27 cellular contexts compared by ENCODE assay signal in genomic region chr15:62727501-62727900, GRCh38.
"Had no signal": no experiment of that assay in that cellular context is flagged by ENCODE, and none has a peak within 500 bp of the region (broad histone marks: within the 10 kb centered on the region; RNA-seq: fewer than 3 reads in every experiment).

No MANE protein-coding gene starts in this region.

- H3K27me3 ChIP-seq: esophagus muscularis mucosa, foreskin keratinocyte, gastroesophageal sphincter, heart right ventricle, left lung, neural progenitor cell, suprapubic skin, transverse colon, upper lobe of right lung, vagina had no signal

- H3K9me3 ChIP-seq: esophagus muscularis mucosa, gastroesophageal sphincter, left lung, suprapubic skin, transverse colon, upper lobe of right lung, vagina had no signal

- H3K36me3 ChIP-seq: left lung, upper lobe of right lung, vagina had no signal

- ATAC-seq: foreskin keratinocyte; gastroesophageal sphincter; heart right ventricle; left cardiac atrium; left lung; naive thymus-derived CD4-positive, alpha-beta T cell; sciatic nerve; stimulated activated naive CD8-positive, alpha-beta T cell treated with anti-CD3 and anti-CD28 coated beads, Interleukin-15, amount 100 ng/mL, for 72 hours; upper lobe of right lung had no signal

- H2AFZ ChIP-seq: neural progenitor cell, parathyroid adenoma had no signal

- H3K9ac ChIP-seq: neural progenitor cell, parathyroid adenoma had no signal

- H3K4me3 ChIP-seq: esophagus muscularis mucosa, gastroesophageal sphincter, heart right ventricle, left lung, neural progenitor cell, smooth muscle cell, suprapubic skin, transverse colon, upper lobe of right lung, vagina had no signal

- H3K4me1 ChIP-seq: esophagus muscularis mucosa, foreskin keratinocyte, gastroesophageal sphincter, heart right ventricle, left lung, neural progenitor cell, parathyroid adenoma, suprapubic skin, transverse colon, upper lobe of right lung, vagina had no signal

- H3K27ac ChIP-seq: esophagus muscularis mucosa, foreskin keratinocyte, gastroesophageal sphincter, heart right ventricle, left lung, neural progenitor cell, parathyroid adenoma, suprapubic skin, transverse colon, upper lobe of right lung, vagina had no signal

- H3K4me2 ChIP-seq: neural progenitor cell, smooth muscle cell had no signal

- H3K79me2 ChIP-seq: parathyroid adenoma had no signal

- FAIRE-seq: endothelial cell of umbilical vein, islet of Langerhans had no signal

- DNase-seq: dermis blood vessel endothelial cell; effector memory CD4-positive, alpha-beta T cell; foreskin keratinocyte; heart right ventricle; hippocampal formation; left cardiac atrium; left lung; mesenchymal stem cell; naive thymus-derived CD4-positive, alpha-beta T cell; stimulated activated CD4-positive, alpha-beta T cell treated with anti-CD3 and anti-CD28 coated beads, Interleukin-12 subunit alpha, Interleukin-12 subunit beta, amount 100 ng/mL, for 4 hours; stimulated activated CD4-positive, alpha-beta T cell treated with anti-CD3 and anti-CD28 coated beads, Interleukin-1b, Interleukin-23, amount 100 ng/mL, for 48 hours; stimulated activated CD4-positive, alpha-beta T cell treated with anti-CD3 and anti-CD28 coated beads, Interleukin-4, amount 100 ng/mL, for 1 hour; stimulated activated CD8-positive, alpha-beta memory T cell treated with anti-CD3 and anti-CD28 coated beads, Interleukin-4, amount 100 ng/mL, for 48 hours; stimulated activated naive CD4-positive, alpha-beta T cell; stimulated activated naive CD8-positive, alpha-beta T cell treated with anti-CD3 and anti-CD28 coated beads, Interleukin-15, amount 100 ng/mL, for 72 hours; transverse colon; upper lobe of right lung had no signal
